8 cellular contexts compared by ENCODE assay signal in genomic region chr2:16608661-16609643, GRCh38. TPM values are rescaled to one million over a fixed set of nuclear protein-coding genes. Genes with fewer than 3 reads are reported as not detected.
DNase-seq lines count a peak whose midpoint lies in the region; ATAC-seq and TF ChIP-seq lines count a peak whose summit lies in the region.

No MANE protein-coding gene starts in this region.

- ATAC-seq in GM21619 (IDR thresholded peaks at IDR 0.05; ENCODE audit: unreplicated experiment) (peak; percentile 94), Panc1 (peak; percentile 91)

- no peaks in the 10 kb centered on the region for H3K9me3 Mint-ChIP-seq in IgD-negative memory B cell
- H3K9me3 Mint-ChIP-seq in activated T-helper 1 cell treated with anti-CD3 and anti-CD28 coated beads, Interleukin-12 subunit alpha, Interleukin-12 subunit beta, Interleukin-2, Interleukin-4 antibody, amounts not matched to agents 30 ng/mL and 10 ng/mL and 1 ng/mL, durations not matched to agents 14 hours and 24 hours and 36 hours = no peaks in the 10 kb centered on the region
- H3K9me3 Mint-ChIP-seq in nephron = no peaks in the 10 kb centered on the region
- H3K9me3 Mint-ChIP-seq in stimulated activated naive CD8-positive, alpha-beta T cell treated with anti-CD3 and anti-CD28 coated beads, Interleukin-15, Interleukin-2, amounts not matched to agents 100 ng/mL and 50 ng/mL, for 24 hours = no peaks in the 10 kb centered on the region

- DNase-seq in DMS79 treated with DMSO at 0.1 percent for 48 hours (lab: John Stamatoyannopoulos, UW) (peak; percentile 89), Panc1 (ENCODE audit: low read depth, low spot score) (peak; percentile 50), fibroblast of the aortic adventitia (ENCODE audit: low read depth) (peak; percentile 69)
- peak; percentile 80 for DNase-seq in activated T-helper 1 cell treated with anti-CD3 and anti-CD28 coated beads, Interleukin-12 subunit alpha, Interleukin-12 subunit beta, Interleukin-2, Interleukin-4 antibody, amounts not matched to agents 30 ng/mL and 10 ng/mL and 1 ng/mL, durations not matched to agents 14 hours and 24 hours and 36 hours (ENCODE audit: low spot score)

- H3K4me1 Mint-ChIP-seq in IgD-negative memory B cell = peaks cover 26 to 29% (median 27%) of the 10 kb centered on the region in 3 donors
- peaks cover 10% of the 10 kb centered on the region for H3K4me1 Mint-ChIP-seq in activated T-helper 1 cell treated with anti-CD3 and anti-CD28 coated beads, Interleukin-12 subunit alpha, Interleukin-12 subunit beta, Interleukin-2, Interleukin-4 antibody, amounts not matched to agents 30 ng/mL and 10 ng/mL and 1 ng/mL, durations not matched to agents 14 hours and 24 hours and 36 hours (ENCODE audit: low read depth)
- peaks cover 14% of the 10 kb centered on the region for H3K4me1 Mint-ChIP-seq in nephron
- peaks cover 4% of the 10 kb centered on the region for H3K4me1 Mint-ChIP-seq in stimulated activated naive CD8-positive, alpha-beta T cell treated with anti-CD3 and anti-CD28 coated beads, Interleukin-15, Interleukin-2, amounts not matched to agents 100 ng/mL and 50 ng/mL, for 24 hours (ENCODE audit: low read depth)

- H3K36me3 Mint-ChIP-seq in IgD-negative memory B cell (peaks cover 7% of the 10 kb centered on the region), nephron (ENCODE audit: low read depth) (no peaks in the 10 kb centered on the region)
- no peaks in the 10 kb centered on the region for H3K36me3 Mint-ChIP-seq in activated T-helper 1 cell treated with anti-CD3 and anti-CD28 coated beads, Interleukin-12 subunit alpha, Interleukin-12 subunit beta, Interleukin-2, Interleukin-4 antibody, amounts not matched to agents 30 ng/mL and 10 ng/mL and 1 ng/mL, durations not matched to agents 14 hours and 24 hours and 36 hours (ENCODE audit: low read depth)
- H3K36me3 Mint-ChIP-seq in stimulated activated naive CD8-positive, alpha-beta T cell treated with anti-CD3 and anti-CD28 coated beads, Interleukin-15, Interleukin-2, amounts not matched to agents 100 ng/mL and 50 ng/mL, for 24 hours (ENCODE audit: low read depth) = no peaks in the 10 kb centered on the region

- in situ Hi-C loops in Panc1 (cut with HindIII; ENCODE audit: low pct_unique_long_range_greater_than_20kb, low sequenced_read_pairs) = no loop called here

- no TSS peak for BruUV-seq in Panc1 (replicated peaks; lab: Mats Ljungman, UMichigan)

- no peaks in the 10 kb centered on the region for H3K36me3 ChIP-seq in Panc1 (ENCODE audit: control insufficient read depth, insufficient read depth, low read length)

- H3K4me3 Mint-ChIP-seq in IgD-negative memory B cell (peak overlapping the region; percentile 43 to 86 (median 80)), nephron (peak overlapping the region; percentile 78 to 89 (median 86))
- H3K4me3 Mint-ChIP-seq in activated T-helper 1 cell treated with anti-CD3 and anti-CD28 coated beads, Interleukin-12 subunit alpha, Interleukin-12 subunit beta, Interleukin-2, Interleukin-4 antibody, amounts not matched to agents 30 ng/mL and 10 ng/mL and 1 ng/mL, durations not matched to agents 14 hours and 24 hours and 36 hours = peak overlapping the region; percentile 85
- H3K4me3 Mint-ChIP-seq in stimulated activated naive CD8-positive, alpha-beta T cell treated with anti-CD3 and anti-CD28 coated beads, Interleukin-15, Interleukin-2, amounts not matched to agents 100 ng/mL and 50 ng/mL, for 24 hours = peak overlapping the region; percentile 78

- peak overlapping the region in 2 of 3 donors; percentile 2 to 73 for H3K27ac Mint-ChIP-seq in IgD-negative memory B cell
- H3K27ac Mint-ChIP-seq in activated T-helper 1 cell treated with anti-CD3 and anti-CD28 coated beads, Interleukin-12 subunit alpha, Interleukin-12 subunit beta, Interleukin-2, Interleukin-4 antibody, amounts not matched to agents 30 ng/mL and 10 ng/mL and 1 ng/mL, durations not matched to agents 14 hours and 24 hours and 36 hours = peak overlapping the region; percentile 61
- H3K27ac Mint-ChIP-seq in nephron = peak overlapping the region; percentile 95 to 96 (median 95)
- H3K27ac Mint-ChIP-seq in stimulated activated naive CD8-positive, alpha-beta T cell treated with anti-CD3 and anti-CD28 coated beads, Interleukin-15, Interleukin-2, amounts not matched to agents 100 ng/mL and 50 ng/mL, for 24 hours = peak overlapping the region; percentile 15

- H3K27me3 ChIP-seq in Panc1 (ENCODE audit: control insufficient read depth, insufficient read depth, low read length) = peaks cover 10% of the 10 kb centered on the region

- H3K9me3 ChIP-seq in Panc1 (ENCODE audit: control insufficient read depth, insufficient read depth, low read depth, low read length) = no peaks in the 10 kb centered on the region

- intact Hi-C loops in Panc1 (cut with micrococcal nuclease; ENCODE audit: unreplicated experiment) = loop anchor here (1.0 to 5.0 kb wide), 3 partner anchors 56 to 972 kb away; partner anchors contain the start of gene MYCN
- intact Hi-C loops in activated T-helper 1 cell treated with anti-CD3 and anti-CD28 coated beads, Interleukin-12 subunit alpha, Interleukin-12 subunit beta, Interleukin-2, Interleukin-4 antibody, amounts not matched to agents 30 ng/mL and 10 ng/mL and 1 ng/mL, durations not matched to agents 14 hours and 24 hours and 36 hours (cut with micrococcal nuclease) = loop anchor here (1.0 to 2.0 kb wide), 4 partner anchors 14 to 84 kb away; partner anchors contain the start of gene CYRIA

- CTCF ChIA-PET in Panc1 (lab: Charles Lee) = interaction anchor here (0.6 kb wide), 1 partner anchor 1009 kb away, joined by 7 read pairs; no protein-coding TSS in a partner anchor

- H3K27ac ChIP-seq in Panc1 (ENCODE audit: low read length) = no peak overlapping the region

- H3K27me3 Mint-ChIP-seq in IgD-negative memory B cell (no peaks in the 10 kb centered on the region), nephron (ENCODE audit: low read depth) (peaks cover under 1% of the 10 kb centered on the region)
- H3K27me3 Mint-ChIP-seq in activated T-helper 1 cell treated with anti-CD3 and anti-CD28 coated beads, Interleukin-12 subunit alpha, Interleukin-12 subunit beta, Interleukin-2, Interleukin-4 antibody, amounts not matched to agents 30 ng/mL and 10 ng/mL and 1 ng/mL, durations not matched to agents 14 hours and 24 hours and 36 hours (ENCODE audit: insufficient read depth) = no peaks in the 10 kb centered on the region
- no peaks in the 10 kb centered on the region for H3K27me3 Mint-ChIP-seq in stimulated activated naive CD8-positive, alpha-beta T cell treated with anti-CD3 and anti-CD28 coated beads, Interleukin-15, Interleukin-2, amounts not matched to agents 100 ng/mL and 50 ng/mL, for 24 hours

- H3K4me3 ChIP-seq in Panc1 (ENCODE audit: low read depth in 2 of 2, low read length in 2 of 2) (peak overlapping the region; percentile 13 to 34; a peak in 3 of 4 replicates), fibroblast of the aortic adventitia (ENCODE audit: low read depth, low read length) (peak overlapping the region; percentile 60)

- H3K4me1 ChIP-seq in Panc1 (ENCODE audit: control insufficient read depth, insufficient read depth, low read length) = no peaks in the 10 kb centered on the region

- POLR2A ChIA-PET in Panc1 (lab: Charles Lee) = no interaction called here

- TF ChIP-seq CTCF in Panc1 (IDR thresholded peaks at IDR 0.05) = peak; percentile 95
- peak; percentile 98 for TF ChIP-seq CTCF in fibroblast of the aortic adventitia (IDR thresholded peaks at IDR 0.05; ENCODE audit: insufficient read depth, low read length)
- peak; percentile 94 to 96 (median 95) for TF ChIP-seq CTCF in nephron (IDR thresholded peaks at IDR 0.05; ENCODE audit: unreplicated experiment in 3 of 3)

RNA-seq across cellular contexts. Expression of gene CYRIA, which starts 56.7 kb away (rescaled TPM):
- polyA plus RNA-seq in IgD-negative memory B cell = 31.0 TPM
- total RNA-seq in Panc1 (2021; ENCODE audit: unreplicated experiment) = 0.13 TPM
- polyA plus RNA-seq in Panc1 (2012; ENCODE audit: insufficient read length) = not detected
- 0.65 and 0.88 TPM in 2 replicates for total RNA-seq in activated T-helper 1 cell treated with anti-CD3 and anti-CD28 coated beads, Interleukin-12 subunit alpha, Interleukin-12 subunit beta, Interleukin-2, Interleukin-4 antibody, amounts not matched to agents 30 ng/mL and 10 ng/mL and 1 ng/mL, durations not matched to agents 14 hours and 24 hours and 36 hours
- total RNA-seq in fibroblast of the aortic adventitia (ENCODE audit: low replicate concordance) = 0.54 and 5.6 TPM in 2 replicates

Comparison
In these comparisons a context has a peak if more than half of its experiments do, and no peak if none do; other contexts are left out.
1. H3K27ac Mint-ChIP-seq: peak in every context shown above with its lines; median percentile 95 in nephron; 61 in activated T-helper 1 cell treated with anti-CD3 and anti-CD28 coated beads, Interleukin-12 subunit alpha, Interleukin-12 subunit beta, Interleukin-2, Interleukin-4 antibody, amounts not matched to agents 30 ng/mL and 10 ng/mL and 1 ng/mL, durations not matched to agents 14 hours and 24 hours and 36 hours; 38 in IgD-negative memory B cell; 15 in stimulated activated naive CD8-positive, alpha-beta T cell treated with anti-CD3 and anti-CD28 coated beads, Interleukin-15, Interleukin-2, amounts not matched to agents 100 ng/mL and 50 ng/mL, for 24 hours.